Comparison of ENCODE assay signal across 8 cellular contexts in genomic region chr21:34983680-34984086, GRCh38.
DNase-seq lines count a peak whose midpoint lies in the region; ATAC-seq and TF ChIP-seq lines count a peak whose summit lies in the region.

No MANE protein-coding gene starts in this region.

- no peak for TF ChIP-seq POLR2A in spleen (IDR thresholded peaks at IDR 0.05)

- TF ChIP-seq CTCF in BE2C (IDR thresholded peaks at IDR 0.05; ENCODE audit: low read depth, low read length) (no peak), spleen (IDR thresholded peaks at IDR 0.05 in 8 of 11, conservative IDR thresholded peaks at IDR 0.05 in 3 of 11) (no peak), glutamatergic neuron (IDR thresholded peaks at IDR 0.05; ENCODE audit: partially characterized antibody, unreplicated experiment) (no peak)

- peaks cover 100% of the 10 kb centered on the region for H4K20me1 ChIP-seq in BLaER1

- no peaks in the 10 kb centered on the region for H3K9me3 ChIP-seq in BLaER1
- no peaks in the 10 kb centered on the region for H3K9me3 ChIP-seq in BE2C
- H3K9me3 ChIP-seq in spleen: no peaks in the 10 kb centered on the region

- peaks cover 77% of the 10 kb centered on the region for H3K4me1 ChIP-seq in BLaER1
- H3K4me1 ChIP-seq in BE2C: no peaks in the 10 kb centered on the region
- peaks cover 30 to 81% (median 51%) of the 10 kb centered on the region in 6 donors for H3K4me1 ChIP-seq in spleen

- peak overlapping the region; percentile 91 for H3K4me2 ChIP-seq in BLaER1

- H3K27ac ChIP-seq in BLaER1: peak overlapping the region; percentile 41
- H3K27ac ChIP-seq in spleen: peak overlapping the region in 4 of 8 donors; percentile 9 to 56 (median 44)

- no peak overlapping the region for H3K9ac ChIP-seq in BLaER1

- peaks cover 50 to 57% (median 56%) of the 10 kb centered on the region in 3 donors for H3K4me1 Mint-ChIP-seq in naive B cell
- peaks cover 5% of the 10 kb centered on the region for H3K4me1 Mint-ChIP-seq in glutamatergic neuron (ENCODE audit: low read depth, unreplicated experiment)

- H3K27me3 Mint-ChIP-seq in naive B cell (no peaks in the 10 kb centered on the region), glutamatergic neuron (ENCODE audit: unreplicated experiment) (no peaks in the 10 kb centered on the region)

- H3K27ac Mint-ChIP-seq in naive B cell (peak overlapping the region in 3 of 6 donors; percentile 8 to 45 (median 25)), glutamatergic neuron (ENCODE audit: unreplicated experiment) (no peak overlapping the region)

- H3K9me3 Mint-ChIP-seq in naive B cell: no peaks in the 10 kb centered on the region
- H3K9me3 Mint-ChIP-seq in glutamatergic neuron (ENCODE audit: unreplicated experiment): no peaks in the 10 kb centered on the region

- peaks cover 84% of the 10 kb centered on the region for H3K36me3 ChIP-seq in BLaER1
- H3K36me3 ChIP-seq in BE2C: no peaks in the 10 kb centered on the region
- H3K36me3 ChIP-seq in spleen: peaks cover 0 to 4% (median 0%) of the 10 kb centered on the region in 6 donors

- H3K4me3 Mint-ChIP-seq in naive B cell: peak overlapping the region in 6 of 8 donors; percentile 1 to 83 (median 62)
- H3K4me3 Mint-ChIP-seq in glutamatergic neuron (ENCODE audit: unreplicated experiment): no peak overlapping the region

- ATAC-seq in naive B cell (ENCODE audit: low read depth in 2 of 2): no peak

- DNase-seq in MV-4-11 (lab: John Stamatoyannopoulos, UW): peak; percentile 82
- DNase-seq in activated T-cell treated with anti-CD3 and anti-CD28 coated beads for 48 hours (ENCODE audit: low read depth): peak; percentile 65
- no peak for DNase-seq in naive B cell
- no peak for DNase-seq in globus pallidus (ENCODE audit: low spot score)
- no peak for DNase-seq in BE2C
- no peak for DNase-seq in spleen
- DNase-seq in glutamatergic neuron: no peak

- H3K36me3 Mint-ChIP-seq in naive B cell (peaks cover 6 to 9% of the 10 kb centered on the region in 2 donors), glutamatergic neuron (ENCODE audit: unreplicated experiment) (no peaks in the 10 kb centered on the region)

- intact Hi-C loops in spleen (cut with DNase I; ENCODE audit: low total_unique reads): no loop called here

- H3K4me3 ChIP-seq in BLaER1: no peak overlapping the region
- H3K4me3 ChIP-seq in BE2C (ENCODE audit: low read depth, low read length): no peak overlapping the region
- H3K4me3 ChIP-seq in spleen: no peak overlapping the region

- H3K27me3 ChIP-seq in BLaER1 (no peaks in the 10 kb centered on the region), BE2C (no peaks in the 10 kb centered on the region), spleen (replicated peaks in 1 of 7) (no peaks in the 10 kb centered on the region)

Comparison
In these comparisons a context has a peak if more than half of its experiments do, and no peak if none do; other contexts are left out.
1. DNase-seq: peak in MV-4-11 (single experiment) and activated T-cell treated with anti-CD3 and anti-CD28 coated beads for 48 hours (single experiment); none in naive B cell (single experiment), globus pallidus (single experiment), BE2C (single experiment), spleen (single experiment) and glutamatergic neuron (single experiment).